2 cellular contexts compared by ENCODE assay signal in genomic region chr5:128290152-128290858, GRCh38.
A peak's percentile ranks its signal among the peaks of the same experiment; 100 is the strongest.
TF ChIP-seq lines count a peak whose summit lies in the region.

No MANE protein-coding gene starts in this region.

TF ChIP-seq in HEK293, 187 proteins besides CTCF, POLR2A, EP300 and RAD21 (continued from another document):
- 0 out of 2 replicates have a peak, but pooled peaks have one; percentile 18 for TF ChIP-seq ZNF366 (tag by site-specific recombination; conservative IDR thresholded peaks at IDR 0.05)
- 0 out of 2 replicates have a peak, but pooled peaks have one; percentile 18 for TF ChIP-seq PRDM10 (tag by site-specific recombination; IDR thresholded peaks at IDR 0.05)
- TF ChIP-seq ZBTB48 (tag by site-specific recombination; IDR thresholded peaks at IDR 0.05), result no peak
- peak; percentile 43; the same call in 1 of the 2 replicates for TF ChIP-seq ATF2 (tag by site-specific recombination; IDR thresholded peaks at IDR 0.05; ENCODE audit: low read depth)
- TF ChIP-seq ZBTB21 (tag by site-specific recombination; IDR thresholded peaks at IDR 0.05), result peak; percentile 60
- TF ChIP-seq SP7 (tag by site-specific recombination; IDR thresholded peaks at IDR 0.05), result 0 out of 2 replicates have a peak, but pooled peaks have one; percentile 50
- TF ChIP-seq ZNF692 (tag by site-specific recombination; IDR thresholded peaks at IDR 0.05), result peak; percentile 52; the same call in 1 of the 2 replicates
- TF ChIP-seq SP3 (tag by site-specific recombination; IDR thresholded peaks at IDR 0.05), result no peak

TF ChIP-seq in H1, 55 proteins besides CTCF, POLR2A, EP300 and RAD21:
- no peak for TF ChIP-seq USF2 (IDR thresholded peaks at IDR 0.05; ENCODE audit: low read length)
- TF ChIP-seq MAFK (IDR thresholded peaks at IDR 0.05; ENCODE audit: low read depth, low read length), result peak; percentile 65
